In the genomic region with DNA sequence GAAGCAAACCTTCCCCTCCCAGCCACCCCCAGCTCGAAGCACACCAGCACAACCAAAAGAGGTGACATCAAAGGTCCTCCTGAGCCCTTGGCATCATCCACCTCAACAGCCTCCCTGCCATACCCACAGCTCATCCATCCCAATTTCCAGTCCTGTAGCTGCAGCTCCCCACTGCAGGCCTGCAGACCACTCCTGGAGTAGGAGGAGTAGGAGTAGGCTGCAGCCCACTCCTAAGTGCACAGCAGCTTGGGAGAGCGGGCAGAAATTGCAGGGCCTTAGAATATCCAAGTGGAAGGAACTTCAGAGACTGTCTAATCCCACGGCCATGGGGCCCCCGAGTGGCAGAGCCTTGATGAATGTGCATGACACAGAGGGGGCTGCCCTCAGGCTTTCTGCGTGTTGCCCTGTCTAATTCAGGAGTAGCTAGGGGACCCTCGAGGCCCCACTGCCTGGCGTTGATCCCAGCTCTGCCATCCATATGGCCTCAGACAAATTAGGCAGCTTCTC, we compare ENCODE assay signal across 19 cellular contexts. TPM values are rescaled to one million over a fixed set of nuclear protein-coding genes. Genes with fewer than 3 reads are reported as not detected.
"Had no signal": no experiment of that assay in that cellular context is flagged by ENCODE, and none has a peak within 500 bp of the region (broad histone marks: within the 10 kb centered on the region; RNA-seq: fewer than 3 reads in every experiment).

No MANE protein-coding gene starts in this region.

- H3K27ac Mint-ChIP-seq: progenitor cell of endocrine pancreas; stimulated activated effector memory CD8-positive, alpha-beta T cell treated with anti-CD3 and anti-CD28 coated beads, Interleukin-12 subunit alpha, Interleukin-12 subunit beta, amount 100 ng/mL, for 72 hours had no signal

- H3K27me3 ChIP-seq: colonic mucosa, pancreas, tibial artery had no signal

- H3K27ac ChIP-seq: colonic mucosa, left ventricle myocardium inferior, pancreas, tibial artery had no signal

- H3K9me3 ChIP-seq: colonic mucosa, left ventricle myocardium inferior, mucosa of descending colon, pancreas, tibial artery had no signal

- H3K9me3 Mint-ChIP-seq: immature natural killer cell; naive thymus-derived CD8-positive, alpha-beta T cell; stimulated activated effector memory CD8-positive, alpha-beta T cell treated with anti-CD3 and anti-CD28 coated beads, Interleukin-12 subunit alpha, Interleukin-12 subunit beta, amount 100 ng/mL, for 72 hours had no signal

- H3K36me3 Mint-ChIP-seq: immature natural killer cell had no signal

- H3K27me3 Mint-ChIP-seq: naive thymus-derived CD8-positive, alpha-beta T cell had no signal

- DNase-seq: caudate nucleus; colonic mucosa; effector CD8-positive, alpha-beta T cell; immature natural killer cell; left ventricle myocardium inferior; mucosa of descending colon; naive thymus-derived CD8-positive, alpha-beta T cell; occipital lobe; pancreas; small intestine; stimulated activated CD4-positive, alpha-beta T cell treated with anti-CD3 and anti-CD28 coated beads, Interleukin-2, amount 100 ng/mL, for 48 hours; stimulated activated CD8-positive, alpha-beta memory T cell treated with anti-CD3 and anti-CD28 coated beads, Interleukin-4, amount 100 ng/mL, for 48 hours; stimulated activated naive CD8-positive, alpha-beta T cell treated with anti-CD3 and anti-CD28 coated beads, Interleukin-15, Interleukin-2, amounts not matched to agents 100 U/mL and 50 U/mL, for 24 hours; tibial artery had no signal

- ATAC-seq: mucosa of descending colon; naive thymus-derived CD8-positive, alpha-beta T cell; pancreas; right cardiac atrium; stimulated activated effector memory CD8-positive, alpha-beta T cell treated with anti-CD3 and anti-CD28 coated beads, Interleukin-12 subunit alpha, Interleukin-12 subunit beta, amount 100 ng/mL, for 72 hours; stimulated activated naive CD8-positive, alpha-beta T cell treated with anti-CD3 and anti-CD28 coated beads, Interleukin-15, Interleukin-2, amounts not matched to agents 100 U/mL and 50 U/mL, for 24 hours had no signal

- H3K4me3 Mint-ChIP-seq: immature natural killer cell; naive thymus-derived CD8-positive, alpha-beta T cell; stimulated activated effector memory CD8-positive, alpha-beta T cell treated with anti-CD3 and anti-CD28 coated beads, Interleukin-12 subunit alpha, Interleukin-12 subunit beta, amount 100 ng/mL, for 72 hours had no signal

- H3K36me3 ChIP-seq: colonic mucosa, left ventricle myocardium inferior, pancreas, tibial artery had no signal

- H3K4me1 ChIP-seq: colonic mucosa, pancreas had no signal

- H3K4me3 ChIP-seq: colonic mucosa, left ventricle myocardium inferior, lung, mucosa of descending colon, pancreas, tibial artery had no signal

RNA-seq across cellular contexts. Expression of gene CD9, which starts 36.6 kb away (rescaled TPM):
- polyA plus RNA-seq: neural cell had no signal

RNA-seq across cellular contexts. Expression of gene VWF, which starts 39.1 kb away (rescaled TPM):
- polyA plus RNA-seq: naive thymus-derived CD8-positive, alpha-beta T cell; neural cell had no signal
